1 cellular context compared by ENCODE assay signal in the genomic region with DNA sequence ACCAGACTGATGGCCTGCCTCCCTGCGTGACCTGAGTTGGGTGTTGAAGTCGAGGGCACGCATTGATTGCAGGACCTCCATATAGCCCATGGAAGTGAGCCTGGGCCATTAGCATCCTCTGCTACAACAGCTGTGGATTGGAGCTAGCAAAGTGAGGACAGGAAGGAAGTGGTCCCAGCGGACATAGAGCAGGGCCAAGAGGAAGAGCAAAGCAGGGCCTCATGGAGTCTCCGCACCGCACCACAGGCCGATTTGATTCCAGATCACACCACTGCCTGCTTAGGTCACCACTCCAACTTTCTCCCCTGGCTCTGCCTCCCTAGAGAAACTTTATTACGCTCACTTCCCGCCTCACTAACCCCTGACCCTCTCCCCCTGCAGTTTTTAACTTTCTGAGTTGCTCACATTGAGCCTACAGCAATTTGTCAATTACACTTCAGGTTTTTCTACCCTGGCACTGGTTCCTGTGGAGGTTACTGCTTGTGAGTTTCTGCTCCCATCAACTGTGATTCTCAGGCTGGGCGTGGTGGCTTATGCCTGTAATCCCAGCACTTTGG.
TF ChIP-seq lines count a peak whose summit lies in the region.

No MANE protein-coding gene starts in this region.

TF ChIP-seq in K562, 482 proteins besides CTCF, POLR2A, EP300 and RAD21:
- TF ChIP-seq FIP1L1 (IDR thresholded peaks at IDR 0.05; ENCODE audit: low read depth, low read length, poor library complexity, severe bottlenecking) (no peak), PTRF (tag; IDR thresholded peaks at IDR 0.05) (no peak), MTA3 (IDR thresholded peaks at IDR 0.05; ENCODE audit: borderline replicate concordance) (no peak), TGIF2 (CRISPR knock-in tag; IDR thresholded peaks at IDR 0.05) (no peak), CHD1 (IDR thresholded peaks at IDR 0.05; ENCODE audit: low read length) (no peak), ZNF277 (CRISPR knock-in tag; IDR thresholded peaks at IDR 0.05; ENCODE audit: borderline replicate concordance) (no peak), SFPQ (IDR thresholded peaks at IDR 0.05; ENCODE audit: low read depth, low read length) (no peak), EWSR1 (IDR thresholded peaks at IDR 0.05; ENCODE audit: borderline replicate concordance, low read depth, partially characterized antibody) (no peak), C11orf30 (IDR thresholded peaks at IDR 0.05; ENCODE audit: low read depth) (no peak), SUPT5H (IDR thresholded peaks at IDR 0.05) (no peak), POLR2AphosphoS5 (IDR thresholded peaks at IDR 0.05; ENCODE audit: control insufficient read depth, insufficient read depth, low read depth, low read length) (no peak), ZNF717 (CRISPR knock-in tag; IDR thresholded peaks at IDR 0.05) (no peak), ZNF395 (CRISPR knock-in tag; IDR thresholded peaks at IDR 0.05) (no peak), NR4A1 (CRISPR knock-in tag; IDR thresholded peaks at IDR 0.05) (no peak), NR4A1 (tag; IDR thresholded peaks at IDR 0.05) (no peak), SMARCB1 (IDR thresholded peaks at IDR 0.05; ENCODE audit: insufficient read length, low read depth) (no peak), ETV1 (tag; conservative IDR thresholded peaks at IDR 0.05; ENCODE audit: low read depth) (no peak), SNRNP70 (optimal IDR thresholded peaks at IDR 0.05; ENCODE audit: low read depth, low read length) (no peak)
- TF ChIP-seq, protein P1, sequence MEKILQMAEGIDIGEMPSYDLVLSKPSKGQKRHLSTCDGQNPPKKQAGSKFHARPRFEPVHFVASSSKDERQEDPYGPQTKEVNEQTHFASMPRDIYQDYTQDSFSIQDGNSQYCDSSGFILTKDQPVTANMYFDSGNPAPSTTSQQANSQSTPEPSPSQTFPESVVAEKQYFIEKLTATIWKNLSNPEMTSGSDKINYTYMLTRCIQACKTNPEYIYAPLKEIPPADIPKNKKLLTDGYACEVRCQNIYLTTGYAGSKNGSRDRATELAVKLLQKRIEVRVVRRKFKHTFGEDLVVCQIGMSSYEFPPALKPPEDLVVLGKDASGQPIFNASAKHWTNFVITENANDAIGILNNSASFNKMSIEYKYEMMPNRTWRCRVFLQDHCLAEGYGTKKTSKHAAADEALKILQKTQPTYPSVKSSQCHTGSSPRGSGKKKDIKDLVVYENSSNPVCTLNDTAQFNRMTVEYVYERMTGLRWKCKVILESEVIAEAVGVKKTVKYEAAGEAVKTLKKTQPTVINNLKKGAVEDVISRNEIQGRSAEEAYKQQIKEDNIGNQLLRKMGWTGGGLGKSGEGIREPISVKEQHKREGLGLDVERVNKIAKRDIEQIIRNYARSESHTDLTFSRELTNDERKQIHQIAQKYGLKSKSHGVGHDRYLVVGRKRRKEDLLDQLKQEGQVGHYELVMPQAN (IDR thresholded peaks at IDR 0.05; ENCODE audit: borderline replicate concordance), result no peak
- TF ChIP-seq, protein P2, sequence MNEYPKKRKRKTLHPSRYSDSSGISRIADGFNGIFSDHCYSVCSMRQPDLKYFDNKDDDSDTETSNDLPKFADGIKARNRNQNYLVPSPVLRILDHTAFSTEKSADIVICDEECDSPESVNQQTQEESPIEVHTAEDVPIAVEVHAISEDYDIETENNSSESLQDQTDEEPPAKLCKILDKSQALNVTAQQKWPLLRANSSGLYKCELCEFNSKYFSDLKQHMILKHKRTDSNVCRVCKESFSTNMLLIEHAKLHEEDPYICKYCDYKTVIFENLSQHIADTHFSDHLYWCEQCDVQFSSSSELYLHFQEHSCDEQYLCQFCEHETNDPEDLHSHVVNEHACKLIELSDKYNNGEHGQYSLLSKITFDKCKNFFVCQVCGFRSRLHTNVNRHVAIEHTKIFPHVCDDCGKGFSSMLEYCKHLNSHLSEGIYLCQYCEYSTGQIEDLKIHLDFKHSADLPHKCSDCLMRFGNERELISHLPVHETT (CRISPR knock-in tag; conservative IDR thresholded peaks at IDR 0.05 in 1 of 2, IDR thresholded peaks at IDR 0.05 in 1 of 2), result no peak
